ENCODE assay signal across 1 cellular context in genomic region chr13:73754241-73754640, GRCh38.
TF ChIP-seq lines count a peak whose summit lies in the region.

No MANE protein-coding gene starts in this region.

TF ChIP-seq in A549, 52 proteins besides CTCF, POLR2A, EP300 and RAD21 (continued from another document):
- TF ChIP-seq REST (IDR thresholded peaks at IDR 0.05) (no peak), SMC3 (IDR thresholded peaks at IDR 0.05) (no peak), CHD4 (IDR thresholded peaks at IDR 0.05; ENCODE audit: borderline replicate concordance) (no peak), E2F6 (IDR thresholded peaks at IDR 0.05; ENCODE audit: borderline replicate concordance, low read depth) (no peak)
